11 cellular contexts compared by ENCODE assay signal in genomic region chr6:106080106-106081095, GRCh38.
"Had no signal": no experiment of that assay in that cellular context is flagged by ENCODE, and none has a peak within 500 bp of the region (broad histone marks: within the 10 kb centered on the region; RNA-seq: fewer than 3 reads in every experiment).

No MANE protein-coding gene starts in this region.

- H3K9me3 Mint-ChIP-seq: activated T-helper 2 cell treated with anti-CD3 and anti-CD28 coated beads, Interferon-gamma antibody, Interleukin-2, Interleukin-4, amounts not matched to agents 10 μg/mL and 5 μg/mL and 100 μg/mL, durations not matched to agents 14 hours and 24 hours and 36 hours had no signal

- H3K36me3 Mint-ChIP-seq: brain had no signal

- H3K4me1 ChIP-seq: uterus had no signal

- H3K27ac ChIP-seq: hepatocyte, thyroid gland, uterus had no signal

- H3K4me2 ChIP-seq: hepatocyte had no signal

- H3K27ac Mint-ChIP-seq: activated T-helper 2 cell treated with anti-CD3 and anti-CD28 coated beads, Interferon-gamma antibody, Interleukin-2, Interleukin-4, amounts not matched to agents 10 μg/mL and 5 μg/mL and 100 μg/mL, durations not matched to agents 14 hours and 24 hours and 36 hours had no signal

- ATAC-seq: left ventricle myocardium superior had no signal

- H3K9me3 ChIP-seq: thyroid gland, uterus had no signal

- DNase-seq: activated CD4-positive, alpha-beta T cell treated with anti-CD3 and anti-CD28 coated beads, Interleukin-2, amount 50 U/mL, for 1 hour; activated naive CD4-positive, alpha-beta T cell treated with anti-CD3 and anti-CD28 coated beads, Interleukin-2, amount 50 U/mL, for 16 hours; activated T-cell treated with anti-CD3 and anti-CD28 coated beads for 4 hours; effector memory CD4-positive, alpha-beta T cell; left ventricle myocardium superior; thyroid gland; uterus had no signal

- H3K27me3 ChIP-seq: thyroid gland, uterus had no signal

- H3K4me3 ChIP-seq: hepatocyte, thyroid gland, uterus had no signal

- FAIRE-seq: TTC549 had no signal

- H3K36me3 ChIP-seq: thyroid gland, uterus had no signal
